8 cellular contexts compared by ENCODE assay signal in the genomic region with DNA sequence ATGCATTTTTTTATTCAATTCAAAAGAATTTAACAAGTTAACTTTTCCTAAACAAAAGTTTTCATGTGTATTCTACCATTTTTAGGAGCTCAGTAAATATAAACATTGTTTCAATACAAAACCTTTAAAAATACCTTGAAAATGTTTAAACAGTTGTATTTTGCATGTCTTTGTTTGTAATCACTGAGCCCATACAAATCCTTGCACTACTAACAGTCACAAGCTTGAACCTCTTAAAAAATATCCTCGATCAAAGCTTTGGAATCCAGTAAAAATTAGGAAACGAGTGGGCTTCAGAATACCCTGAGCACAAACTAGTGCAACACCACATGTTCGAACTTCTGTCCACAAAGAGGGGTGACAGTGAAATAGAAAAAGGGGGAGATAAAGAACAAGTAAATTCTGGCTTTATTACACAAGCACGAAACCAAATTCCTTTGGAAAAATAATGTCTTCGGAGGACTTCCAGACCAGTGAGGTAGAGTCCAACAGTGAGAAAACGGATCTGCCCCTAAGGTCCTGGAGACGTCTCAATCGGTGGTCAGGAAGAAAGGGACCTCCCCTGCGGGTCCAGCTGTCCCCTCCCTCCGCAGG. TPM values are rescaled to one million over a fixed set of nuclear protein-coding genes. Genes with fewer than 3 reads are reported as not detected.
A peak's percentile ranks its signal among the peaks of the same experiment; 100 is the strongest.
DNase-seq lines count a peak whose midpoint lies in the region; ATAC-seq and TF ChIP-seq lines count a peak whose summit lies in the region.

No MANE protein-coding gene starts in this region.

- POLR2A ChIA-PET in activated CD4-positive, alpha-beta T cell treated with anti-CD3 and anti-CD28 coated beads for 36 hours (lab: Charles Lee): interaction anchor here (1.1 kb wide), 1 partner anchor 314 kb away, joined by 3 read pairs; no protein-coding TSS in a partner anchor

- no peak for TF ChIP-seq POLR2A in suprapubic skin (IDR thresholded peaks at IDR 0.05)

- H3K27me3 Mint-ChIP-seq in activated CD4-positive, alpha-beta T cell treated with anti-CD3 and anti-CD28 coated beads for 36 hours: no peaks in the 10 kb centered on the region
- no peaks in the 10 kb centered on the region for H3K27me3 Mint-ChIP-seq in activated T-helper 2 cell treated with anti-CD3 and anti-CD28 coated beads, Interferon-gamma antibody, Interleukin-2, Interleukin-4, amounts not matched to agents 10 μg/mL and 5 μg/mL and 100 μg/mL, durations not matched to agents 14 hours and 24 hours and 36 hours (ENCODE audit: low read depth)

- peak overlapping the region; percentile 86 for H3K4me3 ChIP-seq in suprapubic skin

- intact Hi-C loops in activated CD4-positive, alpha-beta T cell treated with anti-CD3 and anti-CD28 coated beads for 36 hours (cut with DNase I, micrococcal nuclease): loop anchor here (1.0 to 5.0 kb wide), 2 partner anchors 177 to 196 kb away; no protein-coding TSS in a partner anchor
- intact Hi-C loops in activated T-helper 2 cell treated with anti-CD3 and anti-CD28 coated beads, Interferon-gamma antibody, Interleukin-2, Interleukin-4, amounts not matched to agents 10 μg/mL and 5 μg/mL and 100 μg/mL, durations not matched to agents 14 hours and 24 hours and 36 hours (cut with micrococcal nuclease): no loop called here

- no peaks in the 10 kb centered on the region for H3K27me3 ChIP-seq in suprapubic skin

- no peak for ATAC-seq in activated CD4-positive, alpha-beta T cell treated with anti-CD3 and anti-CD28 coated beads for 36 hours
- ATAC-seq in GM21381 (IDR thresholded peaks at IDR 0.05; ENCODE audit: unreplicated experiment): no peak

- DNase-seq in activated CD4-positive, alpha-beta T cell treated with anti-CD3 and anti-CD28 coated beads for 36 hours: no peak
- no peak for DNase-seq in activated CD4-positive, alpha-beta T cell treated with anti-CD3 and anti-CD28 coated beads for 48 hours
- no peak for DNase-seq in activated T-helper 2 cell treated with anti-CD3 and anti-CD28 coated beads, Interferon-gamma antibody, Interleukin-2, Interleukin-4, amounts not matched to agents 10 μg/mL and 5 μg/mL and 100 μg/mL, durations not matched to agents 14 hours and 24 hours and 36 hours (ENCODE audit: low spot score)
- peak; percentile 32 for DNase-seq in iris pigment epithelial cell (ENCODE audit: low read depth)
- DNase-seq in suprapubic skin (ENCODE audit: low spot score in 2 of 2): no peak
- DNase-seq in GDM1 (lab: John Stamatoyannopoulos, UW): no peak
- no peak for DNase-seq in globus pallidus (ENCODE audit: low spot score)

- no peaks in the 10 kb centered on the region for H3K9me3 Mint-ChIP-seq in activated CD4-positive, alpha-beta T cell treated with anti-CD3 and anti-CD28 coated beads for 36 hours (ENCODE audit: low read depth)
- no peaks in the 10 kb centered on the region for H3K9me3 Mint-ChIP-seq in activated T-helper 2 cell treated with anti-CD3 and anti-CD28 coated beads, Interferon-gamma antibody, Interleukin-2, Interleukin-4, amounts not matched to agents 10 μg/mL and 5 μg/mL and 100 μg/mL, durations not matched to agents 14 hours and 24 hours and 36 hours

- H3K36me3 ChIP-seq in suprapubic skin: no peaks in the 10 kb centered on the region

- H3K27ac ChIP-seq in suprapubic skin: peak overlapping the region; percentile 95

- peak overlapping the region; percentile 86 for H3K4me3 Mint-ChIP-seq in activated CD4-positive, alpha-beta T cell treated with anti-CD3 and anti-CD28 coated beads for 36 hours
- H3K4me3 Mint-ChIP-seq in activated T-helper 2 cell treated with anti-CD3 and anti-CD28 coated beads, Interferon-gamma antibody, Interleukin-2, Interleukin-4, amounts not matched to agents 10 μg/mL and 5 μg/mL and 100 μg/mL, durations not matched to agents 14 hours and 24 hours and 36 hours (ENCODE audit: low read depth): peak overlapping the region; percentile 96

- TF ChIP-seq EP300 in suprapubic skin (IDR thresholded peaks at IDR 0.05): no peak

- 7% methylated on average over 10 of the region's 10 CpGs for WGBS in suprapubic skin

- no peaks in the 10 kb centered on the region for H3K9me3 ChIP-seq in suprapubic skin

- TF ChIP-seq CTCF in suprapubic skin (IDR thresholded peaks at IDR 0.05): no peak

- CTCF ChIA-PET in activated CD4-positive, alpha-beta T cell treated with anti-CD3 and anti-CD28 coated beads for 36 hours (lab: Charles Lee): interaction anchor here (0.5 to 5.3 kb wide), 27 partner anchors 11 to 492 kb away, joined by 3 to 92 read pairs (median 4); no protein-coding TSS in a partner anchor

- peaks cover 31% of the 10 kb centered on the region for H3K4me1 Mint-ChIP-seq in activated CD4-positive, alpha-beta T cell treated with anti-CD3 and anti-CD28 coated beads for 36 hours
- peaks cover 33% of the 10 kb centered on the region for H3K4me1 Mint-ChIP-seq in activated T-helper 2 cell treated with anti-CD3 and anti-CD28 coated beads, Interferon-gamma antibody, Interleukin-2, Interleukin-4, amounts not matched to agents 10 μg/mL and 5 μg/mL and 100 μg/mL, durations not matched to agents 14 hours and 24 hours and 36 hours (ENCODE audit: low read depth)

- peaks cover 17% of the 10 kb centered on the region for H3K4me1 ChIP-seq in suprapubic skin

- peaks cover 5% of the 10 kb centered on the region for H3K36me3 Mint-ChIP-seq in activated CD4-positive, alpha-beta T cell treated with anti-CD3 and anti-CD28 coated beads for 36 hours (ENCODE audit: low read depth)
- peaks cover 7% of the 10 kb centered on the region for H3K36me3 Mint-ChIP-seq in activated T-helper 2 cell treated with anti-CD3 and anti-CD28 coated beads, Interferon-gamma antibody, Interleukin-2, Interleukin-4, amounts not matched to agents 10 μg/mL and 5 μg/mL and 100 μg/mL, durations not matched to agents 14 hours and 24 hours and 36 hours (ENCODE audit: low read depth)

- H3K27ac Mint-ChIP-seq in activated CD4-positive, alpha-beta T cell treated with anti-CD3 and anti-CD28 coated beads for 36 hours: peak overlapping the region; percentile 94
- H3K27ac Mint-ChIP-seq in activated T-helper 2 cell treated with anti-CD3 and anti-CD28 coated beads, Interferon-gamma antibody, Interleukin-2, Interleukin-4, amounts not matched to agents 10 μg/mL and 5 μg/mL and 100 μg/mL, durations not matched to agents 14 hours and 24 hours and 36 hours: peak overlapping the region; percentile 93

RNA-seq across cellular contexts. Expression of gene CCDC71L, which starts 1.5 kb away (rescaled TPM):
- 10 to 100 TPM; 16.0 to 18.6 TPM for total RNA-seq in activated CD4-positive, alpha-beta T cell treated with anti-CD3 and anti-CD28 coated beads for 36 hours
- total RNA-seq in activated T-helper 2 cell treated with anti-CD3 and anti-CD28 coated beads, Interferon-gamma antibody, Interleukin-2, Interleukin-4, amounts not matched to agents 10 μg/mL and 5 μg/mL and 100 μg/mL, durations not matched to agents 14 hours and 24 hours and 36 hours: 17.4 and 18.4 TPM in 2 replicates
- total RNA-seq in suprapubic skin: 10 to 100 TPM in 2 of 4 donors, 1 to 10 TPM in 2; 7.8 to 18.2 (median 12.9) TPM
